ENCODE assay signal across 8 cellular contexts in genomic region chr4:122921971-122922876, GRCh38. TPM values are rescaled to one million over a fixed set of nuclear protein-coding genes. Genes with fewer than 3 reads are reported as not detected.
A peak's percentile ranks its signal among the peaks of the same experiment; 100 is the strongest.
DNase-seq lines count a peak whose midpoint lies in the region; ATAC-seq and TF ChIP-seq lines count a peak whose summit lies in the region.

A gene with protein sequence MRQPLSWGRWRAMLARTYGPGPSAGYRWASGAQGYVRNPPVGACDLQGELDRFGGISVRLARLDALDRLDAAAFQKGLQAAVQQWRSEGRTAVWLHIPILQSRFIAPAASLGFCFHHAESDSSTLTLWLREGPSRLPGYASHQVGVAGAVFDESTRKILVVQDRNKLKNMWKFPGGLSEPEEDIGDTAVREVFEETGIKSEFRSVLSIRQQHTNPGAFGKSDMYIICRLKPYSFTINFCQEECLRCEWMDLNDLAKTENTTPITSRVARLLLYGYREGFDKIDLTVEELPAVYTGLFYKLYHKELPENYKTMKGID (minus strand): TSS chr4:122922597. CDS start chr4:122922572, 25 bp downstream.

- TF ChIP-seq RAD21 in liver (IDR thresholded peaks at IDR 0.05) = peak in 1 of 2 donors; percentile 15

- H3K27ac Mint-ChIP-seq in activated CD4-positive, alpha-beta T cell treated with anti-CD3 and anti-CD28 coated beads, Interleukin-2, amount 10 ng/mL, durations not matched to agents 24 days and 14 days = peak within 1 kb of the TSS; percentile 96

- no peak for TF ChIP-seq CTCF in liver (IDR thresholded peaks at IDR 0.05; ENCODE audit: low read depth, low read length, missing input control)

- no peak within 1 kb of the TSS for H3K4me3 Mint-ChIP-seq in activated CD4-positive, alpha-beta T cell treated with anti-CD3 and anti-CD28 coated beads, Interleukin-2, amount 10 ng/mL, durations not matched to agents 24 days and 14 days

- peak within 1 kb of the TSS; percentile 66 to 82 for H3K9ac ChIP-seq in liver (ENCODE audit: low read depth in 1 of 2, low read length in 2 of 2)

- peak within 1 kb of the TSS; percentile 62 to 84 (median 70) for H3K4me3 ChIP-seq in liver (ENCODE audit: low read depth in 1 of 3, low read length in 3 of 3)

- peak within 1 kb of the TSS; percentile 52 to 81 for H3K27ac ChIP-seq in liver (ENCODE audit: low read depth in 1 of 2, low read length in 2 of 2)

- WGBS in liver = under 1% methylated on average over 63 of the region's 63 CpGs

- H3K36me3 Mint-ChIP-seq in activated CD4-positive, alpha-beta T cell treated with anti-CD3 and anti-CD28 coated beads, Interleukin-2, amount 10 ng/mL, durations not matched to agents 24 days and 14 days (ENCODE audit: low read depth) = no peaks in the 10 kb centered on the region

- DNase-seq in AG20443 (ENCODE audit: low spot score) = peak; percentile 68
- DNase-seq in NCI-H345 (lab: John Stamatoyannopoulos, UW) = peak; percentile 31
- peak; percentile 86 for DNase-seq in activated CD4-positive, alpha-beta T cell treated with anti-CD3 and anti-CD28 coated beads, Interleukin-2, amount 10 ng/mL, durations not matched to agents 24 days and 14 days
- peak; percentile 74 for DNase-seq in dermis blood vessel endothelial cell
- DNase-seq in stimulated activated CD4-positive, alpha-beta T cell treated with anti-CD3 and anti-CD28 coated beads, TNF-alpha, amount 100 ng/mL, for 4 hours (ENCODE audit: low read depth in 3 of 3) = peak; percentile 3 to 28 (median 3)

- no peaks in the 10 kb centered on the region for H3K9me3 ChIP-seq in liver (ENCODE audit: control insufficient read depth in 4 of 4, low read length in 3 of 4)

- H3K9me3 Mint-ChIP-seq in activated CD4-positive, alpha-beta T cell treated with anti-CD3 and anti-CD28 coated beads, Interleukin-2, amount 10 ng/mL, durations not matched to agents 24 days and 14 days = no peaks in the 10 kb centered on the region

- intact Hi-C loops in activated CD4-positive, alpha-beta T cell treated with anti-CD3 and anti-CD28 coated beads, Interleukin-2, amount 10 ng/mL, durations not matched to agents 24 days and 14 days (cut with micrococcal nuclease) = loop anchor here (2.0 to 10.0 kb wide), 6 partner anchors 211 to 1017 kb away; partner anchors contain the start of genes BLTP1 and SPRY1

- peaks cover 21% of the 10 kb centered on the region for H3K4me1 Mint-ChIP-seq in activated CD4-positive, alpha-beta T cell treated with anti-CD3 and anti-CD28 coated beads, Interleukin-2, amount 10 ng/mL, durations not matched to agents 24 days and 14 days

- H3K27me3 Mint-ChIP-seq in activated CD4-positive, alpha-beta T cell treated with anti-CD3 and anti-CD28 coated beads, Interleukin-2, amount 10 ng/mL, durations not matched to agents 24 days and 14 days = no peaks in the 10 kb centered on the region

- H3K36me3 ChIP-seq in liver (ENCODE audit: control insufficient read depth in 4 of 4, insufficient read depth in 3 of 4, low read depth in 1 of 4, low read length in 3 of 4) = no peaks in the 10 kb centered on the region

- ATAC-seq in GM18867 (IDR thresholded peaks at IDR 0.05; ENCODE audit: unreplicated experiment) = peak; percentile 74
- ATAC-seq in HG03060 (IDR thresholded peaks at IDR 0.05; ENCODE audit: low read depth, unreplicated experiment) = peak; percentile 36

- H3K27me3 ChIP-seq in liver (ENCODE audit: control insufficient read depth in 4 of 4, insufficient read depth in 4 of 4, low read length in 3 of 4) = no peaks in the 10 kb centered on the region

- H3K4me1 ChIP-seq in liver (ENCODE audit: control insufficient read depth in 4 of 4, insufficient read depth in 4 of 4, low read length in 3 of 4) = peaks cover 12 to 19% (median 17%) of the 10 kb centered on the region in 4 donors

TF ChIP-seq in liver, 16 proteins besides CTCF, POLR2A, EP300 and RAD21:
- TF ChIP-seq, protein P1, sequence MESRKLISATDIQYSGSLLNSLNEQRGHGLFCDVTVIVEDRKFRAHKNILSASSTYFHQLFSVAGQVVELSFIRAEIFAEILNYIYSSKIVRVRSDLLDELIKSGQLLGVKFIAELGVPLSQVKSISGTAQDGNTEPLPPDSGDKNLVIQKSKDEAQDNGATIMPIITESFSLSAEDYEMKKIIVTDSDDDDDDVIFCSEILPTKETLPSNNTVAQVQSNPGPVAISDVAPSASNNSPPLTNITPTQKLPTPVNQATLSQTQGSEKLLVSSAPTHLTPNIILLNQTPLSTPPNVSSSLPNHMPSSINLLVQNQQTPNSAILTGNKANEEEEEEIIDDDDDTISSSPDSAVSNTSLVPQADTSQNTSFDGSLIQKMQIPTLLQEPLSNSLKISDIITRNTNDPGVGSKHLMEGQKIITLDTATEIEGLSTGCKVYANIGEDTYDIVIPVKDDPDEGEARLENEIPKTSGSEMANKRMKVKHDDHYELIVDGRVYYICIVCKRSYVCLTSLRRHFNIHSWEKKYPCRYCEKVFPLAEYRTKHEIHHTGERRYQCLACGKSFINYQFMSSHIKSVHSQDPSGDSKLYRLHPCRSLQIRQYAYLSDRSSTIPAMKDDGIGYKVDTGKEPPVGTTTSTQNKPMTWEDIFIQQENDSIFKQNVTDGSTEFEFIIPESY (IDR thresholded peaks at IDR 0.05) = no peak
- TF ChIP-seq FOXA2 (IDR thresholded peaks at IDR 0.05) = no peak
- TF ChIP-seq SP1 (IDR thresholded peaks at IDR 0.05) = no peak
- peak; percentile 45 for TF ChIP-seq TAF1 (conservative IDR thresholded peaks at IDR 0.05)
- peak; percentile 31 for TF ChIP-seq HNF4G (IDR thresholded peaks at IDR 0.05)
- peak; percentile 35 for TF ChIP-seq YY1 (IDR thresholded peaks at IDR 0.05)
- TF ChIP-seq JUND (IDR thresholded peaks at IDR 0.05) = no peak
- TF ChIP-seq, protein P2, sequence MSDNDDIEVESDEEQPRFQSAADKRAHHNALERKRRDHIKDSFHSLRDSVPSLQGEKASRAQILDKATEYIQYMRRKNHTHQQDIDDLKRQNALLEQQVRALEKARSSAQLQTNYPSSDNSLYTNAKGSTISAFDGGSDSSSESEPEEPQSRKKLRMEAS (IDR thresholded peaks at IDR 0.05) = no peak
- TF ChIP-seq NR2F2 (IDR thresholded peaks at IDR 0.05) = no peak
- TF ChIP-seq GABPA (IDR thresholded peaks at IDR 0.05 in 1 of 2, conservative IDR thresholded peaks at IDR 0.05 in 1 of 2) = peak; percentile 11 to 68
- peak; percentile 43 to 71 for TF ChIP-seq HNF4A (conservative IDR thresholded peaks at IDR 0.05)
- no peak for TF ChIP-seq FOXA1 (IDR thresholded peaks at IDR 0.05)
- peak in 1 of 2 donors; percentile 26 for TF ChIP-seq RXRA (IDR thresholded peaks at IDR 0.05)

RNA-seq across cellular contexts. Expression of the gene that starts here (rescaled TPM):
- 8.8 and 10.0 TPM in 2 replicates for total RNA-seq in activated CD4-positive, alpha-beta T cell treated with anti-CD3 and anti-CD28 coated beads, Interleukin-2, amount 10 ng/mL, durations not matched to agents 24 days and 14 days
- 7.4 and 10.0 TPM in 2 replicates for total RNA-seq in dermis blood vessel endothelial cell
- total RNA-seq in liver = 10 to 100 TPM in 1 of 2 donors, 1 to 10 TPM in 1; 8.8 to 10.9 TPM
- 10 to 100 TPM; 11.1 to 13.8 TPM for polyA plus RNA-seq in liver

Comparison
In these comparisons a context has a peak if more than half of its experiments do, and no peak if none do; other contexts are left out.
1. Peak in every context shown above with its lines: DNase-seq, ATAC-seq, H3K4me3 ChIP-seq and H3K27ac ChIP-seq.
2. DNase-seq: peak in every context shown above with its lines; median percentile 86 in activated CD4-positive, alpha-beta T cell treated with anti-CD3 and anti-CD28 coated beads, Interleukin-2, amount 10 ng/mL, durations not matched to agents 24 days and 14 days; 74 in dermis blood vessel endothelial cell; 68 in AG20443; 31 in NCI-H345; 3 in stimulated activated CD4-positive, alpha-beta T cell treated with anti-CD3 and anti-CD28 coated beads, TNF-alpha, amount 100 ng/mL, for 4 hours.